Comparison of ENCODE assay signal across 1 cellular context in genomic region chr17:82222816-82223215, GRCh38.
TF ChIP-seq lines count a peak whose summit lies in the region.

No MANE protein-coding gene starts in this region.

TF ChIP-seq in SK-N-SH, 30 proteins besides CTCF, POLR2A, EP300 and RAD21 (continued from another document):
- no peak for TF ChIP-seq ZBTB33 (IDR thresholded peaks at IDR 0.05; ENCODE audit: borderline replicate concordance, low read depth)
- no peak for TF ChIP-seq SMC3 (IDR thresholded peaks at IDR 0.05; ENCODE audit: low read depth, low read length)
